Comparison of ENCODE assay signal across 1 cellular context in the genomic region with DNA sequence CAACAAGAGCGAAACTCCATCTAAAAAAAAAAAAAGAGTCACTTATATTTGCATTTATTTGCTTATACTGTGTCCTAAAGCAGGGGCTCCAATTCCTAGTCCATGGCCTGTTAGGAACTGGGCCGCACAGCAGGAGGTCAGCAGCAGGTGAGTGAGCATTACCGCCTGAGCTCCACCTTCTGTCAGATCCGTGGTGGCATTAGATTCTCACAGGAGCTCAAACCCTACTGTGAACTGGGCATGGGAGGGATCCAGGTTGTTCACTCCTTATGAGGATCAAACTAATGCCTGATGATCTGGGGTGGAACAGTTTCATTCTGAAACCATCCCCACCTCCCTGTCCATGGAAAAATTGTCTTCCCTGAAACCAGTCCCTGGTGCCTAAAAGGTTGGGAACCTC.
TF ChIP-seq lines count a peak whose summit lies in the region.

No MANE protein-coding gene starts in this region.

TF ChIP-seq in HCT116, 20 proteins besides CTCF, POLR2A, EP300 and RAD21 (continued from another document):
- TF ChIP-seq, protein P1, sequence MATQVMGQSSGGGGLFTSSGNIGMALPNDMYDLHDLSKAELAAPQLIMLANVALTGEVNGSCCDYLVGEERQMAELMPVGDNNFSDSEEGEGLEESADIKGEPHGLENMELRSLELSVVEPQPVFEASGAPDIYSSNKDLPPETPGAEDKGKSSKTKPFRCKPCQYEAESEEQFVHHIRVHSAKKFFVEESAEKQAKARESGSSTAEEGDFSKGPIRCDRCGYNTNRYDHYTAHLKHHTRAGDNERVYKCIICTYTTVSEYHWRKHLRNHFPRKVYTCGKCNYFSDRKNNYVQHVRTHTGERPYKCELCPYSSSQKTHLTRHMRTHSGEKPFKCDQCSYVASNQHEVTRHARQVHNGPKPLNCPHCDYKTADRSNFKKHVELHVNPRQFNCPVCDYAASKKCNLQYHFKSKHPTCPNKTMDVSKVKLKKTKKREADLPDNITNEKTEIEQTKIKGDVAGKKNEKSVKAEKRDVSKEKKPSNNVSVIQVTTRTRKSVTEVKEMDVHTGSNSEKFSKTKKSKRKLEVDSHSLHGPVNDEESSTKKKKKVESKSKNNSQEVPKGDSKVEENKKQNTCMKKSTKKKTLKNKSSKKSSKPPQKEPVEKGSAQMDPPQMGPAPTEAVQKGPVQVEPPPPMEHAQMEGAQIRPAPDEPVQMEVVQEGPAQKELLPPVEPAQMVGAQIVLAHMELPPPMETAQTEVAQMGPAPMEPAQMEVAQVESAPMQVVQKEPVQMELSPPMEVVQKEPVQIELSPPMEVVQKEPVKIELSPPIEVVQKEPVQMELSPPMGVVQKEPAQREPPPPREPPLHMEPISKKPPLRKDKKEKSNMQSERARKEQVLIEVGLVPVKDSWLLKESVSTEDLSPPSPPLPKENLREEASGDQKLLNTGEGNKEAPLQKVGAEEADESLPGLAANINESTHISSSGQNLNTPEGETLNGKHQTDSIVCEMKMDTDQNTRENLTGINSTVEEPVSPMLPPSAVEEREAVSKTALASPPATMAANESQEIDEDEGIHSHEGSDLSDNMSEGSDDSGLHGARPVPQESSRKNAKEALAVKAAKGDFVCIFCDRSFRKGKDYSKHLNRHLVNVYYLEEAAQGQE (IDR thresholded peaks at IDR 0.05; ENCODE audit: low read depth), result no peak
- no peak for TF ChIP-seq ZFX (IDR thresholded peaks at IDR 0.05)
- TF ChIP-seq CBX3 (IDR thresholded peaks at IDR 0.05; ENCODE audit: low read depth), result no peak
